In the genomic region with DNA sequence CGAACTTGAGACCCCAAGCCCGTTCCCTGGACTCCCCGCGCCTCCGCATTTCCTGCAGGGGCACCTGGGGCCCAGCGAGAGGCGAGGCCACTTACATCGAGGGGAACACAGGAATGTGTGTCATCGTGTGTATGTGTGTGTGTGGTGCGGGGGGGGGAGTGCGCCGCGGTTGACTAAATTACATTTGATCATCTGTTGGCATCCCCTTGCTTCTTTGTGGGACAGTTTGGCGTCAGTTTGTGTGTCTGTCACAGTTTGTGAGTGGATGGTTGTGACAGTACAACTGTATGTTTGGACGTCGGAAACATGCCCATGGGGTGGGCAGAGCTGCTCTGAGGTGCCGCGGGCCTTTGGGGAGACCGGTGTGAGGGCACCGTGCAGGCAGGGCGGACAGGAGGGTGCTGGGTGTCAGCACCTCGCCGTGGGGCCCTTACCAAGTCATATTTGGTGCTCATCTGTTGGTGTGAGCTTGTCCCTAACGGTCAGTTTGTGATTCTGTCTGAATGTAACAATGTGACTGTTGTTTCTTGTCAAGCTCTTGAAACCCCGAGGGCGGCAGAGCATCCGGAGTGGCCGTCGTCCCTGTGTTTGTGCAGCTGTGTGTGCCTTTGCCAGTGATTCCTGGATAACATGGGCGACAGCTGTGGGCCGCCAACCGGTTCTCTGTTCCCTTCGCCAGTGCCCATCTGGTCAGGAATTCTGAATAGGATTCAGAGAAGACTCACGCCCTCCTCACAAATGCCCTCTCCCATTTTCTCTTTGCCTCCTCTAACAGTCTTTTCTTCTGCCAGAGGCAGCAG, we compare ENCODE assay signal across 17 cellular contexts. TPM values are rescaled to one million over a fixed set of nuclear protein-coding genes. Genes with fewer than 3 reads are reported as not detected.
A peak's percentile ranks its signal among the peaks of the same experiment; 100 is the strongest.
DNase-seq lines count a peak whose midpoint lies in the region; ATAC-seq, FAIRE-seq and TF ChIP-seq lines count a peak whose summit lies in the region.
"Had no signal": no experiment of that assay in that cellular context is flagged by ENCODE, and none has a peak within 500 bp of the region (broad histone marks: within the 10 kb centered on the region; RNA-seq: fewer than 3 reads in every experiment).

No MANE protein-coding gene starts in this region.

- H2BK120ac ChIP-seq in H1 (replicated peaks; ENCODE audit: low read depth, low read length) = peak overlapping the region; percentile 47

- intact Hi-C loops in gastrocnemius medialis (cut with DNase I; ENCODE audit: low total_unique reads) = no loop called here

- no peak overlapping the region for H4K91ac ChIP-seq in H1 (replicated peaks; ENCODE audit: insufficient read length, low read length)

- H3K27ac ChIP-seq in H1 (ENCODE audit: low read depth, low read length) = no peak overlapping the region
- no peak overlapping the region for H3K27ac ChIP-seq in gastrocnemius medialis
- H3K27ac ChIP-seq: HL-60, prostate gland had no signal

- no peak for FAIRE-seq in H1 (lab: Jason Lieb, UNC)
- FAIRE-seq: GM18507 had no signal

- ATAC-seq in gastrocnemius medialis = no peak
- ATAC-seq in HG03565 (IDR thresholded peaks at IDR 0.05; ENCODE audit: unreplicated experiment) = no peak
- ATAC-seq: activated CD4-positive, CD25-positive, alpha-beta regulatory T cell treated with anti-CD3 and anti-CD28 coated beads, Interleukin-2, amount 50 U/mL, for 24 hours; left lobe of liver had no signal

- H3K36me3 ChIP-seq in H1 (ENCODE audit: control insufficient read depth in 2 of 4, insufficient read depth in 4 of 4, low read length in 3 of 4) (no peaks in the 10 kb centered on the region), gastrocnemius medialis (no peaks in the 10 kb centered on the region)
- H3K36me3 ChIP-seq: prostate gland had no signal

- H3K4me3 Mint-ChIP-seq in progenitor cell of endocrine pancreas (ENCODE audit: low read depth) = peak overlapping the region; percentile 45

- no peak overlapping the region for H3K14ac ChIP-seq in H1 (ENCODE audit: insufficient read length)

- TF ChIP-seq POLR2A in H1 (IDR thresholded peaks at IDR 0.05; ENCODE audit: control extremely low read depth in 1 of 2, low read depth in 2 of 2, low read length in 2 of 2) (no peak), gastrocnemius medialis (IDR thresholded peaks at IDR 0.05) (no peak)

- H3K4ac ChIP-seq in H1 (replicated peaks; ENCODE audit: insufficient read length, low read depth, low read length) = peak overlapping the region; percentile 11

- no peak for TF ChIP-seq CTCF in H1 (IDR thresholded peaks at IDR 0.05; ENCODE audit: control extremely low read depth in 1 of 3, insufficient read depth in 1 of 3, low read depth in 1 of 3, low read length in 3 of 3)
- TF ChIP-seq CTCF in progenitor cell of endocrine pancreas (IDR thresholded peaks at IDR 0.05; ENCODE audit: unreplicated experiment) = no peak
- no peak for TF ChIP-seq CTCF in gastrocnemius medialis (IDR thresholded peaks at IDR 0.05 in 4 of 5, conservative IDR thresholded peaks at IDR 0.05 in 1 of 5)

- CTCF ChIA-PET in H1 (lab: Charles Lee; ENCODE audit: partially characterized antibody) = interaction anchor here (0.7 to 5.9 kb wide), 3 partner anchors 13 to 65 kb away, joined by 3 to 40 read pairs (median 3); no protein-coding TSS in a partner anchor

- peak overlapping the region; percentile 76 for H3K27ac Mint-ChIP-seq in progenitor cell of endocrine pancreas

- no peaks in the 10 kb centered on the region; the same call in 1 of the 2 replicates for H3K79me1 ChIP-seq in H1 (ENCODE audit: low read depth, low read length)

- no peak for TF ChIP-seq RAD21 in H1 (IDR thresholded peaks at IDR 0.05 in 1 of 2, conservative IDR thresholded peaks at IDR 0.05 in 1 of 2; ENCODE audit: low read depth in 2 of 2, low read length in 2 of 2)

- peak overlapping the region; percentile 95 for H2BK15ac ChIP-seq in H1 (ENCODE audit: low read length)

- H3K27me3 ChIP-seq in H1 (replicated peaks in 1 of 4; ENCODE audit: control insufficient read depth in 3 of 4, extremely low read depth in 1 of 4, insufficient read depth in 3 of 4, low read length in 3 of 4) = peaks cover 16 to 43% (median 32%) of the 10 kb centered on the region in 4 experiments
- H3K27me3 ChIP-seq in gastrocnemius medialis = peaks cover 27 to 44% (median 41%) of the 10 kb centered on the region in 3 donors

- no peaks in the 10 kb centered on the region for H4K20me1 ChIP-seq in H1 (replicated peaks in 1 of 2; ENCODE audit: control insufficient read depth in 1 of 2, insufficient read depth in 2 of 2, low read length in 2 of 2)

- peaks cover 70% of the 10 kb centered on the region for H3K27me3 Mint-ChIP-seq in progenitor cell of endocrine pancreas

- in situ Hi-C loops in gastrocnemius medialis (cut with MboI; ENCODE audit: low sequenced_read_pairs in 4 of 4) = no loop called here

- H2BK12ac ChIP-seq in H1 (ENCODE audit: low read depth, low read length) = peak overlapping the region; percentile 92; the same call in 1 of the 2 replicates

- H3K4me3 ChIP-seq in H1 (ENCODE audit: extremely low read depth in 1 of 4, insufficient read depth in 2 of 4, low read depth in 3 of 4, low read length in 4 of 4) (peak overlapping the region; percentile 29 to 60 (median 44)), gastrocnemius medialis (no peak overlapping the region)
- H3K4me3 ChIP-seq: prostate gland had no signal

- H3K9me3 ChIP-seq in H1 (ENCODE audit: insufficient read depth in 2 of 2, low read depth in 1 of 2, low read length in 1 of 2) = no peaks in the 10 kb centered on the region
- H3K9me3 ChIP-seq in gastrocnemius medialis = no peaks in the 10 kb centered on the region
- H3K9me3 ChIP-seq: prostate gland had no signal

- H2BK5ac ChIP-seq in H1 (ENCODE audit: low read depth, low read length) = peak overlapping the region; percentile 32; the same call in 1 of the 2 replicates

- H3K4me1 Mint-ChIP-seq in progenitor cell of endocrine pancreas (ENCODE audit: low read depth) = peaks cover 2% of the 10 kb centered on the region

- H3K18ac ChIP-seq in H1 (ENCODE audit: extremely low read depth, low read length) = peak overlapping the region; percentile 99

- peaks cover 4% of the 10 kb centered on the region; the same call in 1 of the 2 replicates for H3K23me2 ChIP-seq in H1 (ENCODE audit: low read depth, low read length)

- no peaks in the 10 kb centered on the region for H3K79me2 ChIP-seq in H1 (ENCODE audit: control insufficient read depth in 1 of 2, insufficient read depth in 2 of 2, low read length in 2 of 2)

- no peaks in the 10 kb centered on the region for H3K36me3 Mint-ChIP-seq in progenitor cell of endocrine pancreas (ENCODE audit: insufficient read depth)

- H4K5ac ChIP-seq in H1 (ENCODE audit: insufficient read length, low read depth, low read length) = no peak overlapping the region

- H3K9ac ChIP-seq in H1 (replicated peaks in 1 of 4; ENCODE audit: extremely low read depth in 1 of 4, low read depth in 3 of 4, low read length in 3 of 4) = peak overlapping the region in 2 of 4 experiments; percentile 34 to 44; a peak in 4 of 7 replicates

- H3K9me3 Mint-ChIP-seq in progenitor cell of endocrine pancreas (ENCODE audit: low read depth) = no peaks in the 10 kb centered on the region

- H3K56ac ChIP-seq in H1 (replicated peaks; ENCODE audit: insufficient read length, low read depth, low read length) = no peak overlapping the region

- DNase-seq in NCI-H82 (lab: John Stamatoyannopoulos, UW) (peak; percentile 78), NCI-H82 treated with DMSO at 0.1 percent for 48 hours (lab: John Stamatoyannopoulos, UW; ENCODE audit: unreplicated experiment) (no peak), NCI-H2196 treated with DMSO at 0.1 percent for 48 hours (lab: John Stamatoyannopoulos, UW; ENCODE audit: unreplicated experiment) (peak; percentile 75), H1 (ENCODE audit: low read depth in 1 of 2, low spot score in 2 of 2) (no peak), progenitor cell of endocrine pancreas (ENCODE audit: low spot score, unreplicated experiment) (no peak), gastrocnemius medialis (no peak), germinal center (ENCODE audit: low spot score) (no peak)
- DNase-seq: ACHN; activated naive CD4-positive, alpha-beta T cell; NCI-H1930; stimulated activated CD4-positive, alpha-beta T cell treated with anti-CD3 and anti-CD28 coated beads, Interleukin-4, amount 100 ng/mL, for 4 hours had no signal

- peak overlapping the region; percentile 48; the same call in 1 of the 2 replicates for H2AFZ ChIP-seq in H1 (ENCODE audit: low read length)

- no peak overlapping the region for H3K23ac ChIP-seq in H1 (ENCODE audit: insufficient read length)

- peak overlapping the region; percentile 77 for H2AK5ac ChIP-seq in H1 (ENCODE audit: low read depth, low read length)

- TF ChIP-seq EP300 in H1 (IDR thresholded peaks at IDR 0.05; ENCODE audit: borderline replicate concordance in 1 of 2, low read depth in 2 of 2, low read length in 2 of 2) = no peak

- peak overlapping the region; percentile 68 for H4K8ac ChIP-seq in H1 (ENCODE audit: extremely low read depth, insufficient read depth, low read length)

- H3K4me1 ChIP-seq in H1 (replicated peaks in 1 of 4; ENCODE audit: control insufficient read depth in 3 of 4, insufficient read depth in 4 of 4, low read length in 3 of 4) (peaks cover 0 to 16% (median 5%) of the 10 kb centered on the region in 4 experiments; a peak in 4 of 7 replicates), gastrocnemius medialis (no peaks in the 10 kb centered on the region)
- H3K4me1 ChIP-seq: prostate gland had no signal

- 55% methylated on average over 34 of the region's 34 CpGs; no CpG with 5 or more reads in 1 of the 2 experiments for WGBS in H1 (ENCODE audit: extremely low coverage in 1 of 2, insufficient coverage in 1 of 2, insufficient read length in 1 of 2, insufficient replicate concordance in 2 of 2, low coverage in 1 of 2, low lambda C conversion rate in 2 of 2, missing lambda C conversion rate in 1 of 2), 2 experiments

- peak overlapping the region; percentile 80; the same call in 1 of the 2 replicates for H2BK20ac ChIP-seq in H1 (ENCODE audit: low read length)

- POLR2A ChIA-PET in H1 (lab: Charles Lee; ENCODE audit: partially characterized antibody) = interaction anchor here (0.6 to 1.2 kb wide), 4 partner anchors 11 to 65 kb away, joined by 3 to 6 read pairs (median 3); no protein-coding TSS in a partner anchor

- H3K4me2 ChIP-seq in H1 (ENCODE audit: insufficient read depth in 1 of 2, low read depth in 2 of 2, low read length in 2 of 2) = peak overlapping the region; percentile 63 to 86

TF ChIP-seq in H1, 55 proteins besides CTCF, POLR2A, EP300 and RAD21 (continues in another document):
- TF ChIP-seq TEAD4 (IDR thresholded peaks at IDR 0.05; ENCODE audit: low read depth, low read length) = 0 out of 2 replicates have a peak, but pooled peaks have one; percentile 34

RNA-seq across cellular contexts. Expression of gene OPRD1, which starts 0.9 kb away (rescaled TPM):
- total RNA-seq in H1 (2021; fragmentation: NEBNext Ultra II Directional; extraction: Animal tissue kit (Norgen Biotek cat#: 25700)) = 3.3 and 3.7 TPM in 2 replicates
- 2.5 and 2.6 TPM in 2 replicates for polyA plus RNA-seq in H1 (2011; rRNA removed)
- polyA plus RNA-seq in H1 (2011; cell fraction: cytosol; rRNA removed) = 1.6 TPM
- polyA plus RNA-seq in H1 (2011; cell fraction: nucleus; rRNA removed) = 3.5 TPM
- 1.6 to 1.9 TPM (median 1.7 TPM) in 4 replicates for polyA plus RNA-seq in H1 (2012, experiment 1 of 2)
- 1.0 TPM for polyA plus RNA-seq in H1 (2012, experiment 2 of 2)
- 1.3 TPM for polyA plus RNA-seq in H1 (2013, experiment 1 of 2)
- polyA plus RNA-seq in H1 (2013, experiment 2 of 2) = 1.5 TPM
- 7.7 and 9.9 TPM in 2 replicates for polyA minus RNA-seq in H1 (2011; rRNA and poly(A)+ RNA removed)
- polyA minus RNA-seq in H1 (2011; cell fraction: cytosol; rRNA and poly(A)+ RNA removed) = 2.9 TPM
- 2.4 TPM for polyA minus RNA-seq in H1 (2011; cell fraction: nucleus; rRNA and poly(A)+ RNA removed)
- total RNA-seq in progenitor cell of endocrine pancreas = 0.67 and 0.71 TPM in 2 replicates
- under 1 TPM in 3 of 4 donors, not detected in 1; 0.15 to 0.24 (median 0.24) TPM for total RNA-seq in gastrocnemius medialis
- total RNA-seq: left lobe of liver had no signal

Comparison
In these comparisons a context has a peak if more than half of its experiments do, and no peak if none do; other contexts are left out.
1. DNase-seq: peak in NCI-H82 (single experiment) and NCI-H2196 treated with DMSO at 0.1 percent for 48 hours (single experiment); none in NCI-H82 treated with DMSO at 0.1 percent for 48 hours (single experiment), H1 (0 of 2), progenitor cell of endocrine pancreas (single experiment), gastrocnemius medialis (0 of 2) and germinal center (single experiment).
2. H3K4me3 ChIP-seq: peak in H1 (4 of 4); none in gastrocnemius medialis (0 of 4).